Comparison of ENCODE assay signal across 1 cellular context in the genomic region with DNA sequence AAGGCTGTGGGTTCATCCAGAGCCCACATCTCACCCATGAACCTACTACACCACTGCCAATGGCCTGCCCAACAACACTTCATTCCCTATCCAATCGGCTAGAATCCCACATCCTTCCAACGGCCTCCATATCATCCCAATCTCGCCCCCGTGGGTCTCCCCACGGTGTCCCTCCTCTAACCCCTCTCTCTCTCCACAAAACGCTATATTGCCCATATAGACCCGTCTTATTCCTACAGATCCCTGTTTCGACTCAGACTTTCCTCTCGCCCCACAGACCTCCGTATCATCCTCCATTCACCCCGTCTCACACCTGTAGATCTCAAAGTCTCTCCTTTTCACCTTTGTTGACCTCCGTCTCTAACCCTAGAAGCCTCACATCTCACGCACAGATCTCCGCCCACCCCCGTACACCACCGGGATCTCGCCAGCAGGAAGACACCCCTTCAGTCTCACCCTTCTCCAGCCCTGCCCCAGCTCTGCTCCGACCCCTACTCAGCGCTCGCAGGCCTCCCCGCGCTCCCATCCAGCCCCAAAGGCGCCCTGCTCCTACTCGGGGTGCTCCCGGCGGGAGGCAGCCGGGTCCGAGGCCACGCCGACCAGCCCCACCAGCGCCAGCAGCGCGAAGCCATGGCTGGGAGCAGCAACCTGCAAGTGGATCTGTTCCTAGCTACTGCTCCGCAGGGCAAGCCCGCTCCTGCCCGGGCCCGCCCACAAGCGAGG.
TF ChIP-seq lines count a peak whose summit lies in the region.

A gene with protein sequence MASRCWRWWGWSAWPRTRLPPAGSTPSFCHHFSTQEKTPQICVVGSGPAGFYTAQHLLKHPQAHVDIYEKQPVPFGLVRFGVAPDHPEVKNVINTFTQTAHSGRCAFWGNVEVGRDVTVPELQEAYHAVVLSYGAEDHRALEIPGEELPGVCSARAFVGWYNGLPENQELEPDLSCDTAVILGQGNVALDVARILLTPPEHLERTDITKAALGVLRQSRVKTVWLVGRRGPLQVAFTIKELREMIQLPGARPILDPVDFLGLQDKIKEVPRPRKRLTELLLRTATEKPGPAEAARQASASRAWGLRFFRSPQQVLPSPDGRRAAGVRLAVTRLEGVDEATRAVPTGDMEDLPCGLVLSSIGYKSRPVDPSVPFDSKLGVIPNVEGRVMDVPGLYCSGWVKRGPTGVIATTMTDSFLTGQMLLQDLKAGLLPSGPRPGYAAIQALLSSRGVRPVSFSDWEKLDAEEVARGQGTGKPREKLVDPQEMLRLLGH (minus strand): TSS at position 682 of the 723 bp plus-strand sequence. CDS start 50 bp downstream, at position 632.

TF ChIP-seq in HepG2, 621 proteins besides CTCF, POLR2A, EP300 and RAD21 (continued from another document and continues in another):
- TF ChIP-seq, protein P1, sequence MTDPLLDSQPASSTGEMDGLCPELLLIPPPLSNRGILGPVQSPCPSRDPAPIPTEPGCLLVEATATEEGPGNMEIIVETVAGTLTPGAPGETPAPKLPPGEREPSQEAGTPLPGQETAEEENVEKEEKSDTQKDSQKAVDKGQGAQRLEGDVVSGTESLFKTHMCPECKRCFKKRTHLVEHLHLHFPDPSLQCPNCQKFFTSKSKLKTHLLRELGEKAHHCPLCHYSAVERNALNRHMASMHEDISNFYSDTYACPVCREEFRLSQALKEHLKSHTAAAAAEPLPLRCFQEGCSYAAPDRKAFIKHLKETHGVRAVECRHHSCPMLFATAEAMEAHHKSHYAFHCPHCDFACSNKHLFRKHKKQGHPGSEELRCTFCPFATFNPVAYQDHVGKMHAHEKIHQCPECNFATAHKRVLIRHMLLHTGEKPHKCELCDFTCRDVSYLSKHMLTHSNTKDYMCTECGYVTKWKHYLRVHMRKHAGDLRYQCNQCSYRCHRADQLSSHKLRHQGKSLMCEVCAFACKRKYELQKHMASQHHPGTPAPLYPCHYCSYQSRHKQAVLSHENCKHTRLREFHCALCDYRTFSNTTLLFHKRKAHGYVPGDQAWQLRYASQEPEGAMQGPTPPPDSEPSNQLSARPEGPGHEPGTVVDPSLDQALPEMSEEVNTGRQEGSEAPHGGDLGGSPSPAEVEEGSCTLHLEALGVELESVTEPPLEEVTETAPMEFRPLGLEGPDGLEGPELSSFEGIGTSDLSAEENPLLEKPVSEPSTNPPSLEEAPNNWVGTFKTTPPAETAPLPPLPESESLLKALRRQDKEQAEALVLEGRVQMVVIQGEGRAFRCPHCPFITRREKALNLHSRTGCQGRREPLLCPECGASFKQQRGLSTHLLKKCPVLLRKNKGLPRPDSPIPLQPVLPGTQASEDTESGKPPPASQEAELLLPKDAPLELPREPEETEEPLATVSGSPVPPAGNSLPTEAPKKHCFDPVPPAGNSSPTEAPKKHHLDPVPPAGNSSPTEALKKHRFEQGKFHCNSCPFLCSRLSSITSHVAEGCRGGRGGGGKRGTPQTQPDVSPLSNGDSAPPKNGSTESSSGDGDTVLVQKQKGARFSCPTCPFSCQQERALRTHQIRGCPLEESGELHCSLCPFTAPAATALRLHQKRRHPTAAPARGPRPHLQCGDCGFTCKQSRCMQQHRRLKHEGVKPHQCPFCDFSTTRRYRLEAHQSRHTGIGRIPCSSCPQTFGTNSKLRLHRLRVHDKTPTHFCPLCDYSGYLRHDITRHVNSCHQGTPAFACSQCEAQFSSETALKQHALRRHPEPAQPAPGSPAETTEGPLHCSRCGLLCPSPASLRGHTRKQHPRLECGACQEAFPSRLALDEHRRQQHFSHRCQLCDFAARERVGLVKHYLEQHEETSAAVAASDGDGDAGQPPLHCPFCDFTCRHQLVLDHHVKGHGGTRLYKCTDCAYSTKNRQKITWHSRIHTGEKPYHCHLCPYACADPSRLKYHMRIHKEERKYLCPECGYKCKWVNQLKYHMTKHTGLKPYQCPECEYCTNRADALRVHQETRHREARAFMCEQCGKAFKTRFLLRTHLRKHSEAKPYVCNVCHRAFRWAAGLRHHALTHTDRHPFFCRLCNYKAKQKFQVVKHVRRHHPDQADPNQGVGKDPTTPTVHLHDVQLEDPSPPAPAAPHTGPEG (CRISPR knock-in tag; IDR thresholded peaks at IDR 0.05): peak; percentile 56; the same call in 1 of the 2 replicates
- TF ChIP-seq ZSCAN9 (CRISPR knock-in tag; IDR thresholded peaks at IDR 0.05; ENCODE audit: borderline replicate concordance): 0 out of 2 replicates have a peak, but pooled peaks have one; percentile 85
- peak; percentile 69; the same call in 1 of the 2 replicates for TF ChIP-seq PRDM15 (CRISPR knock-in tag; IDR thresholded peaks at IDR 0.05)
- TF ChIP-seq GATAD1 (CRISPR knock-in tag; IDR thresholded peaks at IDR 0.05): no peak
- 0 out of 2 replicates have a peak, but pooled peaks have one; percentile 32 for TF ChIP-seq HDAC2 (CRISPR knock-in tag; IDR thresholded peaks at IDR 0.05)
- no peak; the same call in 1 of the 2 replicates for TF ChIP-seq PITX1 (CRISPR knock-in tag; IDR thresholded peaks at IDR 0.05)
- no peak for TF ChIP-seq U2AF1 (optimal IDR thresholded peaks at IDR 0.05; ENCODE audit: low read depth, low read length)
- TF ChIP-seq ZNF562 (CRISPR knock-in tag; IDR thresholded peaks at IDR 0.05; ENCODE audit: borderline replicate concordance): no peak
- no peak; the same call in 1 of the 2 replicates for TF ChIP-seq CEBPG (CRISPR knock-in tag; IDR thresholded peaks at IDR 0.05)
- TF ChIP-seq MTA3 (CRISPR knock-in tag; IDR thresholded peaks at IDR 0.05): peak; percentile 37; the same call in 1 of the 2 replicates
- TF ChIP-seq, protein P2, sequence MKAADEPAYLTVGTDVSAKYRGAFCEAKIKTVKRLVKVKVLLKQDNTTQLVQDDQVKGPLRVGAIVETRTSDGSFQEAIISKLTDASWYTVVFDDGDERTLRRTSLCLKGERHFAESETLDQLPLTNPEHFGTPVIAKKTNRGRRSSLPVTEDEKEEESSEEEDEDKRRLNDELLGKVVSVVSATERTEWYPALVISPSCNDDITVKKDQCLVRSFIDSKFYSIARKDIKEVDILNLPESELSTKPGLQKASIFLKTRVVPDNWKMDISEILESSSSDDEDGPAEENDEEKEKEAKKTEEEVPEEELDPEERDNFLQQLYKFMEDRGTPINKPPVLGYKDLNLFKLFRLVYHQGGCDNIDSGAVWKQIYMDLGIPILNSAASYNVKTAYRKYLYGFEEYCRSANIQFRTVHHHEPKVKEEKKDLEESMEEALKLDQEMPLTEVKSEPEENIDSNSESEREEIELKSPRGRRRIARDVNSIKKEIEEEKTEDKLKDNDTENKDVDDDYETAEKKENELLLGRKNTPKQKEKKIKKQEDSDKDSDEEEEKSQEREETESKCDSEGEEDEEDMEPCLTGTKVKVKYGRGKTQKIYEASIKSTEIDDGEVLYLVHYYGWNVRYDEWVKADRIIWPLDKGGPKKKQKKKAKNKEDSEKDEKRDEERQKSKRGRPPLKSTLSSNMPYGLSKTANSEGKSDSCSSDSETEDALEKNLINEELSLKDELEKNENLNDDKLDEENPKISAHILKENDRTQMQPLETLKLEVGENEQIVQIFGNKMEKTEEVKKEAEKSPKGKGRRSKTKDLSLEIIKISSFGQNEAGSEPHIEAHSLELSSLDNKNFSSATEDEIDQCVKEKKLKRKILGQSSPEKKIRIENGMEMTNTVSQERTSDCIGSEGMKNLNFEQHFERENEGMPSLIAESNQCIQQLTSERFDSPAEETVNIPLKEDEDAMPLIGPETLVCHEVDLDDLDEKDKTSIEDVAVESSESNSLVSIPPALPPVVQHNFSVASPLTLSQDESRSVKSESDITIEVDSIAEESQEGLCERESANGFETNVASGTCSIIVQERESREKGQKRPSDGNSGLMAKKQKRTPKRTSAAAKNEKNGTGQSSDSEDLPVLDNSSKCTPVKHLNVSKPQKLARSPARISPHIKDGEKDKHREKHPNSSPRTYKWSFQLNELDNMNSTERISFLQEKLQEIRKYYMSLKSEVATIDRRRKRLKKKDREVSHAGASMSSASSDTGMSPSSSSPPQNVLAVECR (CRISPR knock-in tag; IDR thresholded peaks at IDR 0.05; ENCODE audit: borderline replicate concordance): peak; percentile 53; the same call in 1 of the 2 replicates
- TF ChIP-seq KDM1A (CRISPR knock-in tag; IDR thresholded peaks at IDR 0.05): peak; percentile 61; the same call in 1 of the 2 replicates
- peak; percentile 48 for TF ChIP-seq NCOA2 (CRISPR knock-in tag; IDR thresholded peaks at IDR 0.05)
- no peak for TF ChIP-seq FOXM1 (CRISPR knock-in tag; IDR thresholded peaks at IDR 0.05)
- TF ChIP-seq U2AF2 (IDR thresholded peaks at IDR 0.05; ENCODE audit: low read depth, low read length): no peak
- no peak for TF ChIP-seq ZNF460 (CRISPR knock-in tag; IDR thresholded peaks at IDR 0.05; ENCODE audit: borderline replicate concordance)
- no peak for TF ChIP-seq CC2D1A (CRISPR knock-in tag; IDR thresholded peaks at IDR 0.05)
- TF ChIP-seq EHMT2 (IDR thresholded peaks at IDR 0.05; ENCODE audit: borderline replicate concordance, low read depth, low read length): no peak
- TF ChIP-seq E2F2 (CRISPR knock-in tag; IDR thresholded peaks at IDR 0.05; ENCODE audit: borderline replicate concordance): 0 out of 2 replicates have a peak, but pooled peaks have one; percentile 32
- TF ChIP-seq DBP (CRISPR knock-in tag; IDR thresholded peaks at IDR 0.05; ENCODE audit: not compliant biosample characterization): peak; percentile 82
- no peak for TF ChIP-seq SSRP1 (CRISPR knock-in tag; IDR thresholded peaks at IDR 0.05)
- 0 out of 2 replicates have a peak, but pooled peaks have one; percentile 27 for TF ChIP-seq LBX2 (CRISPR knock-in tag; IDR thresholded peaks at IDR 0.05; ENCODE audit: borderline replicate concordance)
- TF ChIP-seq, protein P3, sequence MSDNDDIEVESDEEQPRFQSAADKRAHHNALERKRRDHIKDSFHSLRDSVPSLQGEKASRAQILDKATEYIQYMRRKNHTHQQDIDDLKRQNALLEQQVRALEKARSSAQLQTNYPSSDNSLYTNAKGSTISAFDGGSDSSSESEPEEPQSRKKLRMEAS (IDR thresholded peaks at IDR 0.05): peak; percentile 66
- peak; percentile 34 for TF ChIP-seq AGO2 (optimal IDR thresholded peaks at IDR 0.05; ENCODE audit: low read depth, low read length)
- no peak for TF ChIP-seq POLR2AphosphoS2 (IDR thresholded peaks at IDR 0.05; ENCODE audit: low read depth, low read length)
- TF ChIP-seq BCL6 (CRISPR knock-in tag; IDR thresholded peaks at IDR 0.05): peak; percentile 63
- TF ChIP-seq ZNF577 (CRISPR knock-in tag; IDR thresholded peaks at IDR 0.05; ENCODE audit: borderline replicate concordance, low read depth): no peak
- no peak for TF ChIP-seq ATF7 (IDR thresholded peaks at IDR 0.05)
- no peak for TF ChIP-seq ATF7 (CRISPR knock-in tag; IDR thresholded peaks at IDR 0.05)
- TF ChIP-seq DNMT3B (CRISPR knock-in tag; conservative IDR thresholded peaks at IDR 0.05): peak; percentile 51; the same call in 1 of the 2 replicates
- no peak for TF ChIP-seq ZNF3 (CRISPR knock-in tag; IDR thresholded peaks at IDR 0.05)
- peak; percentile 85 for TF ChIP-seq EED (CRISPR knock-in tag; IDR thresholded peaks at IDR 0.05)
